Comparison of ENCODE assay signal across 8 cellular contexts in the genomic region with DNA sequence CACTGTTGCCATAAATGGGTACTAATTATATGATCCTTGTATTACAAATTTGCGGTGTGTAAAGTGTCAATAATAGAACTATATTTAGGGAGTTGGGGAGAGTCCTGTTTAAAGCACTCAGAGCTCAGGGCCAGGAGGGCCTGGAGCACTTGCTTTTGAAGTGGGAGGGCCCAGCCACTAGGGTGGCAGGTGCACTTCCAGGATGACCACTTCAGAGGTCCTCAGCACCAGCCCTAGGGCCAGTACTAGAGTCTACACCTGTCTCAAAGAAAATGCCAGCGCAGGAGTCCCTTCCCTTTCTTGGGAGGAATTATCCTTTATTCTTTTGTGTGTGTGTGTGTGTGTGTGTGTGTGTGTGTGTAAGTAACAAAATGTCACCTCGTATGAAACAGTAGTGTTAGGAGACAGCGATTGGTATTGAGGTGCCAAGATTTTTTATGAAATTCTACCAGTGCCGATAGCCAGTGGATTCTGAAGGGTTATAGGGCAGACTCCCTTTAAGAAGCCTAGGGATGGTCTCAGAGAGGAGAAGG. TPM values are rescaled to one million over a fixed set of nuclear protein-coding genes. Genes with fewer than 3 reads are reported as not detected.
DNase-seq lines count a peak whose midpoint lies in the region; ATAC-seq and TF ChIP-seq lines count a peak whose summit lies in the region.

No MANE protein-coding gene starts in this region.

- intact Hi-C loops in adrenal gland (cut with DNase I): loop anchor here (5.0 to 10.0 kb wide), 2 partner anchors 34 to 136 kb away; a partner anchor contains a TSS

- H4K5ac ChIP-seq in mesendoderm (ENCODE audit: low read length): no peak overlapping the region

- no peak for TF ChIP-seq CTCF in 22Rv1 (IDR thresholded peaks at IDR 0.05)
- no peak for TF ChIP-seq CTCF in HEK293 (tag by site-specific recombination; IDR thresholded peaks at IDR 0.05)
- no peak for TF ChIP-seq CTCF in adrenal gland (IDR thresholded peaks at IDR 0.05)

- peak overlapping the region; percentile 22 for H3K4me3 ChIP-seq in HEK293 (ENCODE audit: low read depth, low read length)
- H3K4me3 ChIP-seq in adrenal gland: peak overlapping the region in 2 of 4 donors; percentile 29 to 55
- H3K4me3 ChIP-seq in mesendoderm (ENCODE audit: low read length): no peak overlapping the region

- TF ChIP-seq POLR2A in adrenal gland (IDR thresholded peaks at IDR 0.05): no peak

- H3K79me1 ChIP-seq in mesendoderm (ENCODE audit: low read length): no peaks in the 10 kb centered on the region

- 35 to 42% (median 38%) methylated on average over 5 of the region's 5 CpGs for WGBS in adrenal gland, 4 donors
- no CpG with 5 or more reads among the region's 5 CpGs for WGBS in mesendoderm (ENCODE audit: extremely low coverage, insufficient coverage, low lambda C conversion rate)

- H3K9me3 ChIP-seq in HEK293 (ENCODE audit: control insufficient read depth, insufficient read depth, low read depth, low read length): no peaks in the 10 kb centered on the region
- H3K9me3 ChIP-seq in adrenal gland (replicated peaks in 1 of 3): no peaks in the 10 kb centered on the region

- ATAC-seq in GM19455 (IDR thresholded peaks at IDR 0.05; ENCODE audit: unreplicated experiment): no peak

- H3K4ac ChIP-seq in mesendoderm (ENCODE audit: low read depth, low read length): no peak overlapping the region

- no peak for DNase-seq in adrenal gland
- DNase-seq in mesendoderm: no peak
- no peak for DNase-seq in activated CD8-positive, alpha-beta memory T cell treated with anti-CD3 and anti-CD28 coated beads, Interleukin-2, amount 50 U/mL, for 48 hours
- no peak for DNase-seq in ureter (ENCODE audit: low spot score)
- no peak for DNase-seq in cerebellar cortex (ENCODE audit: low spot score)

- H4K8ac ChIP-seq in mesendoderm (ENCODE audit: low read depth, low read length): no peak overlapping the region

- no peak overlapping the region for H2AK5ac ChIP-seq in mesendoderm (ENCODE audit: low read length)

- no peaks in the 10 kb centered on the region for H3K79me2 ChIP-seq in mesendoderm (ENCODE audit: control insufficient read depth, insufficient read depth, low read length)

- H3K36me3 ChIP-seq in HEK293 (ENCODE audit: control insufficient read depth in 2 of 2, insufficient read depth in 1 of 2, low read length in 2 of 2): no peaks in the 10 kb centered on the region; a peak in 1 of 3 replicates
- no peaks in the 10 kb centered on the region for H3K36me3 ChIP-seq in adrenal gland (replicated peaks in 1 of 2)
- H3K36me3 ChIP-seq in mesendoderm (ENCODE audit: control insufficient read depth, insufficient read depth, low read length): no peaks in the 10 kb centered on the region

- H3K4me1 ChIP-seq in HEK293 (ENCODE audit: control insufficient read depth, insufficient read depth, low read length): peaks cover 10% of the 10 kb centered on the region
- H3K4me1 ChIP-seq in adrenal gland (replicated peaks in 1 of 2): peaks cover 11 to 60% of the 10 kb centered on the region in 2 donors
- peaks cover 13% of the 10 kb centered on the region for H3K4me1 ChIP-seq in mesendoderm (ENCODE audit: control insufficient read depth, low read depth, low read length)

- H3K23ac ChIP-seq in mesendoderm (ENCODE audit: low read length): no peak overlapping the region

- H3K9ac ChIP-seq in mesendoderm (ENCODE audit: low read length): peak overlapping the region; percentile 28

- H3K56ac ChIP-seq in mesendoderm (ENCODE audit: low read length): peak overlapping the region; percentile 75

- H3K4me2 ChIP-seq in mesendoderm (ENCODE audit: low read length): peak overlapping the region; percentile 2

- H3K27me3 ChIP-seq in adrenal gland: no peaks in the 10 kb centered on the region
- H3K27me3 ChIP-seq in mesendoderm (ENCODE audit: insufficient read depth, low read length, poor library complexity): no peaks in the 10 kb centered on the region

- POLR2A ChIA-PET in HEK293 (lab: Yijun Ruan, JAX): interaction anchor here (0.7 to 2.7 kb wide), 17 partner anchors 8 to 249 kb away, joined by 3 to 60 read pairs (median 5); a partner anchor contains a TSS

- CTCF ChIA-PET in HEK293 (lab: Yijun Ruan, JAX): interaction anchor here (0.6 to 21.4 kb wide), 45 partner anchors 7 to 945 kb away, joined by 3 to 506 read pairs (median 4); a partner anchor contains a TSS

- no peak overlapping the region for H2BK120ac ChIP-seq in mesendoderm (ENCODE audit: low read depth, low read length)

- H3K18ac ChIP-seq in mesendoderm (ENCODE audit: low read length): no peak overlapping the region

- H2BK5ac ChIP-seq in mesendoderm (ENCODE audit: low read length): no peak overlapping the region

- H2BK15ac ChIP-seq in mesendoderm (replicated peaks; ENCODE audit: low read depth): no peak overlapping the region

- H3K27ac ChIP-seq in 22Rv1 (peak overlapping the region; percentile 70), HEK293 (ENCODE audit: extremely low read depth, low read depth, low read length) (peak overlapping the region; percentile 48), adrenal gland (peak overlapping the region in 3 of 5 donors; percentile 70 to 79 (median 70)), mesendoderm (ENCODE audit: low read depth, low read length) (no peak overlapping the region)

TF ChIP-seq in HEK293, 187 proteins besides CTCF, POLR2A, EP300 and RAD21:
- no peak for TF ChIP-seq ZNF791 (tag by site-specific recombination; IDR thresholded peaks at IDR 0.05)
- peak; percentile 89 for TF ChIP-seq ZBTB48 (tag by site-specific recombination; IDR thresholded peaks at IDR 0.05)
- TF ChIP-seq ZNF600 (tag by site-specific recombination; IDR thresholded peaks at IDR 0.05): peak; percentile 63
- TF ChIP-seq, protein P1, sequence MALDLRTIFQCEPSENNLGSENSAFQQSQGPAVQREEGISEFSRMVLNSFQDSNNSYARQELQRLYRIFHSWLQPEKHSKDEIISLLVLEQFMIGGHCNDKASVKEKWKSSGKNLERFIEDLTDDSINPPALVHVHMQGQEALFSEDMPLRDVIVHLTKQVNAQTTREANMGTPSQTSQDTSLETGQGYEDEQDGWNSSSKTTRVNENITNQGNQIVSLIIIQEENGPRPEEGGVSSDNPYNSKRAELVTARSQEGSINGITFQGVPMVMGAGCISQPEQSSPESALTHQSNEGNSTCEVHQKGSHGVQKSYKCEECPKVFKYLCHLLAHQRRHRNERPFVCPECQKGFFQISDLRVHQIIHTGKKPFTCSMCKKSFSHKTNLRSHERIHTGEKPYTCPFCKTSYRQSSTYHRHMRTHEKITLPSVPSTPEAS (tag by site-specific recombination; IDR thresholded peaks at IDR 0.05): peak; percentile 90
- no peak for TF ChIP-seq IKZF3 (tag by site-specific recombination; IDR thresholded peaks at IDR 0.05)
- TF ChIP-seq ZNF324 (tag by site-specific recombination; IDR thresholded peaks at IDR 0.05): 0 out of 2 replicates have a peak, but pooled peaks have one; percentile 11
- peak; percentile 21; the same call in 1 of the 2 replicates for TF ChIP-seq KLF16 (tag by site-specific recombination; IDR thresholded peaks at IDR 0.05)
- peak; percentile 90 for TF ChIP-seq ZNF335 (tag by site-specific recombination; conservative IDR thresholded peaks at IDR 0.05)

RNA-seq across cellular contexts. Expression of a gene that starts 31.9 kb away (rescaled TPM):
- total RNA-seq in adrenal gland (10 to 100 TPM; 27.0 to 59.0 (median 40.9) TPM), ureter (74.5 TPM)
- polyA plus RNA-seq in adrenal gland: 10 to 100 TPM; 24.7 to 95.6 (median 42.3) TPM
- polyA plus RNA-seq in mesendoderm (2013, experiment 1 of 2): 12.7 TPM
- polyA plus RNA-seq in mesendoderm (2013, experiment 2 of 2): 11.4 TPM
